Comparison of ENCODE assay signal across 14 cellular contexts in genomic region chr9:85536076-85536475, GRCh38.
A peak's percentile ranks its signal among the peaks of the same experiment; 100 is the strongest.
DNase-seq lines count a peak whose midpoint lies in the region; ATAC-seq, FAIRE-seq and TF ChIP-seq lines count a peak whose summit lies in the region.
"Had no signal": no experiment of that assay in that cellular context is flagged by ENCODE, and none has a peak within 500 bp of the region (broad histone marks: within the 10 kb centered on the region; RNA-seq: fewer than 3 reads in every experiment).

No MANE protein-coding gene starts in this region.

- no peak overlapping the region for H4K91ac ChIP-seq in H9 (ENCODE audit: insufficient read length, low read depth, low read length)

- H3K4me3 ChIP-seq in adipocyte (ENCODE audit: low read length) (peak overlapping the region; percentile 5), gastroesophageal sphincter (no peak overlapping the region)
- H3K4me3 ChIP-seq: tibial nerve had no signal

- H2AFZ ChIP-seq in H9 (ENCODE audit: low read length), result no peak overlapping the region

- no peaks in the 10 kb centered on the region for H3K27me3 Mint-ChIP-seq in H9 (ENCODE audit: low read depth)
- H3K27me3 Mint-ChIP-seq: dendritic cell treated with granulocyte-macrophage colony-stimulating factor and Interleukin-4, amounts not matched to agents 40 ng/mL and 50 ng/mL, for 4 days had no signal

- no peaks in the 10 kb centered on the region for H4K20me1 ChIP-seq in H9 (ENCODE audit: control insufficient read depth, insufficient read depth, insufficient read length)

- no peak overlapping the region for H2BK20ac ChIP-seq in H9 (ENCODE audit: low read depth, low read length, poor library complexity, severe bottlenecking)

- no peaks in the 10 kb centered on the region for H3K9me3 Mint-ChIP-seq in H9
- H3K9me3 Mint-ChIP-seq: dendritic cell treated with granulocyte-macrophage colony-stimulating factor and Interleukin-4, amounts not matched to agents 40 ng/mL and 50 ng/mL, for 4 days; nephron progenitor cell had no signal

- no peak overlapping the region for H3K27ac Mint-ChIP-seq in H9
- H3K27ac Mint-ChIP-seq: dendritic cell treated with granulocyte-macrophage colony-stimulating factor and Interleukin-4, amounts not matched to agents 40 ng/mL and 50 ng/mL, for 4 days had no signal

- TF ChIP-seq EP300 in gastroesophageal sphincter (IDR thresholded peaks at IDR 0.05), result no peak

- H4K8ac ChIP-seq in H9 (replicated peaks; ENCODE audit: insufficient read length, low read depth, low read length), result no peak overlapping the region

- H3K23ac ChIP-seq in H9 (ENCODE audit: insufficient read length, low read depth, low read length), result no peak overlapping the region

- no peak overlapping the region for H3T11ph ChIP-seq in H9 (ENCODE audit: low read length)

- intact Hi-C loops in posterior vena cava (cut with DNase I), result no loop called here

- no peak overlapping the region for H2BK15ac ChIP-seq in H9 (ENCODE audit: low read depth, low read length)

- DNase-seq in Daoy (ENCODE audit: low read depth) (peak; percentile 61), adipocyte (ENCODE audit: low read depth) (peak; percentile 58), posterior vena cava (ENCODE audit: low spot score) (peak; percentile 70), H9 (no peak), frontal cortex (ENCODE audit: low spot score in 2 of 2) (no peak)
- DNase-seq: activated CD4-positive, CD25-positive, alpha-beta regulatory T cell; NCI-H345; nephron progenitor cell; RPMI8226 had no signal

- WGBS in gastroesophageal sphincter (ENCODE audit: low coverage in 1 of 2), 2 donors, result 30 to 53% methylated on average over 2 of the region's 2 CpGs
- no CpG with 5 or more reads among the region's 2 CpGs for WGBS in H9 (ENCODE audit: extremely low coverage, insufficient read length, low lambda C conversion rate)

- no peak overlapping the region for H3K27ac ChIP-seq in gastroesophageal sphincter
- no peak overlapping the region for H3K27ac ChIP-seq in H9 (ENCODE audit: insufficient read length, low read depth, low read length)

- no peak for FAIRE-seq in frontal cortex (lab: Jason Lieb, UNC)

- H3K27me3 ChIP-seq in adipocyte (replicated peaks; ENCODE audit: control insufficient read depth, insufficient read depth, low read length) (peaks cover 5% of the 10 kb centered on the region), gastroesophageal sphincter (no peaks in the 10 kb centered on the region), H9 (ENCODE audit: insufficient read depth, low read length) (no peaks in the 10 kb centered on the region)
- H3K27me3 ChIP-seq: tibial nerve had no signal

- H3K4ac ChIP-seq in H9 (ENCODE audit: low read depth, low read length), result no peak overlapping the region

- no peak overlapping the region for H2BK5ac ChIP-seq in H9 (ENCODE audit: insufficient read length, low read length)

- no peak for TF ChIP-seq CTCF in gastroesophageal sphincter (IDR thresholded peaks at IDR 0.05)
- no peak for TF ChIP-seq CTCF in H9 (conservative IDR thresholded peaks at IDR 0.05)

- H3K9ac ChIP-seq in adipocyte (ENCODE audit: low read length), result no peak overlapping the region
- H3K9ac ChIP-seq in H9 (ENCODE audit: extremely low read depth, insufficient read length, low read length), result no peak overlapping the region

- no peak for TF ChIP-seq POLR2A in gastroesophageal sphincter (IDR thresholded peaks at IDR 0.05)

- H3K36me3 Mint-ChIP-seq in H9 (ENCODE audit: insufficient read depth in 1 of 3, low read depth in 3 of 3), result no peaks in the 10 kb centered on the region

- H3K36me3 ChIP-seq in adipocyte (ENCODE audit: control insufficient read depth, insufficient read depth, low read length, severe bottlenecking), result no peaks in the 10 kb centered on the region
- no peaks in the 10 kb centered on the region for H3K36me3 ChIP-seq in gastroesophageal sphincter
- H3K36me3 ChIP-seq: tibial nerve had no signal

- H3K18ac ChIP-seq in H9 (ENCODE audit: insufficient read length, low read depth, low read length), result no peak overlapping the region

- peaks cover 4% of the 10 kb centered on the region for H3K9me3 ChIP-seq in adipocyte (ENCODE audit: control insufficient read depth, low read length)
- H3K9me3 ChIP-seq in gastroesophageal sphincter, result no peaks in the 10 kb centered on the region
- H3K9me3 ChIP-seq in H9 (ENCODE audit: control insufficient read depth, low read depth, low read length), result no peaks in the 10 kb centered on the region

- H3K4me1 ChIP-seq in adipocyte (ENCODE audit: control insufficient read depth, insufficient read depth, low read length) (peaks cover 22% of the 10 kb centered on the region), gastroesophageal sphincter (no peaks in the 10 kb centered on the region), H9 (ENCODE audit: insufficient read depth, low read length) (no peaks in the 10 kb centered on the region)
- H3K4me1 ChIP-seq: tibial nerve had no signal

- H2BK120ac ChIP-seq in H9 (ENCODE audit: low read depth, low read length, poor library complexity, severe bottlenecking), result no peak overlapping the region

- no peaks in the 10 kb centered on the region for H3K79me2 ChIP-seq in H9 (ENCODE audit: insufficient read depth, low read length)

- no peaks in the 10 kb centered on the region for H3K23me2 ChIP-seq in H9 (ENCODE audit: insufficient read length, low read depth, low read length, poor library complexity, severe bottlenecking)

- no peak overlapping the region; the same call in 1 of the 2 replicates for H3K14ac ChIP-seq in H9 (ENCODE audit: insufficient read depth, low read length)

- peak; percentile 16 for ATAC-seq in gastroesophageal sphincter
- no peak for ATAC-seq in HG03460 (IDR thresholded peaks at IDR 0.05; ENCODE audit: unreplicated experiment)
- ATAC-seq in HG03469 (IDR thresholded peaks at IDR 0.05; ENCODE audit: unreplicated experiment), result no peak

- no peaks in the 10 kb centered on the region for H3K79me1 ChIP-seq in H9 (ENCODE audit: insufficient read depth, low read depth, low read length, poor library complexity, severe bottlenecking)

- no peak overlapping the region for H3K4me2 ChIP-seq in H9 (ENCODE audit: insufficient read depth, insufficient read length, low read length)

- H2AK5ac ChIP-seq in H9 (ENCODE audit: insufficient read length, low read length), result no peak overlapping the region

- no peak overlapping the region for H3K56ac ChIP-seq in H9 (ENCODE audit: insufficient read length, low read depth, low read length)

- H4K5ac ChIP-seq in H9 (ENCODE audit: insufficient read length, low read depth, low read length), result no peak overlapping the region

- peaks cover 0 to 6% of the 10 kb centered on the region in 2 experiments; a peak in 2 of 4 replicates for H3K4me1 Mint-ChIP-seq in H9
- H3K4me1 Mint-ChIP-seq: nephron progenitor cell had no signal

- H2BK12ac ChIP-seq in H9 (ENCODE audit: insufficient read length, low read depth, low read length), result no peak overlapping the region

- no peak overlapping the region for H3K4me3 Mint-ChIP-seq in H9
- H3K4me3 Mint-ChIP-seq: dendritic cell treated with granulocyte-macrophage colony-stimulating factor and Interleukin-4, amounts not matched to agents 40 ng/mL and 50 ng/mL, for 4 days; nephron progenitor cell had no signal

Comparison
In these comparisons a context has a peak if more than half of its experiments do, and no peak if none do; other contexts are left out.
1. DNase-seq: peak in Daoy (single experiment), adipocyte (single experiment) and posterior vena cava (single experiment); none in H9 (single experiment) and frontal cortex (0 of 2).